In genomic region chr14:92922883-92923743, GRCh38 we compare ENCODE assay signal across 8 cellular contexts. TPM values are rescaled to one million over a fixed set of nuclear protein-coding genes. Genes with fewer than 3 reads are reported as not detected.
DNase-seq lines count a peak whose midpoint lies in the region; ATAC-seq and TF ChIP-seq lines count a peak whose summit lies in the region.

A gene with protein sequence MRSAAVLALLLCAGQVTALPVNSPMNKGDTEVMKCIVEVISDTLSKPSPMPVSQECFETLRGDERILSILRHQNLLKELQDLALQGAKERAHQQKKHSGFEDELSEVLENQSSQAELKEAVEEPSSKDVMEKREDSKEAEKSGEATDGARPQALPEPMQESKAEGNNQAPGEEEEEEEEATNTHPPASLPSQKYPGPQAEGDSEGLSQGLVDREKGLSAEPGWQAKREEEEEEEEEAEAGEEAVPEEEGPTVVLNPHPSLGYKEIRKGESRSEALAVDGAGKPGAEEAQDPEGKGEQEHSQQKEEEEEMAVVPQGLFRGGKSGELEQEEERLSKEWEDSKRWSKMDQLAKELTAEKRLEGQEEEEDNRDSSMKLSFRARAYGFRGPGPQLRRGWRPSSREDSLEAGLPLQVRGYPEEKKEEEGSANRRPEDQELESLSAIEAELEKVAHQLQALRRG (plus strand): TSS chr14:92923150. CDS start chr14:92923360, 210 bp downstream.

- CTCF ChIA-PET in PC-3 (lab: Charles Lee), result no interaction called here

- no TSS peak for BruUV-seq in PC-3 (replicated peaks; lab: Mats Ljungman, UMichigan)

- no peak within 1 kb of the TSS for H3K9ac ChIP-seq in PC-3 (ENCODE audit: low read length)

- H3K4me1 Mint-ChIP-seq in activated naive CD4-positive, alpha-beta T cell treated with anti-CD3 and anti-CD28 coated beads, Interleukin-2, amount 50 U/mL, for 24 hours, result peaks cover 4% of the 10 kb centered on the region

- DNase-seq in BE2C (peak; percentile 92), HK-2 (ENCODE audit: unreplicated experiment) (peak; percentile 29), PC-3 (no peak), right cardiac atrium (peak; percentile 42 to 85 (median 83)), HCEC 1CT (no peak)
- peak; percentile 5 to 37 for DNase-seq in stimulated activated CD4-positive, alpha-beta T cell treated with anti-CD3 and anti-CD28 coated beads, Interleukin-12 subunit alpha, Interleukin-12 subunit beta, amount 100 ng/mL, for 24 hours (ENCODE audit: low read depth in 2 of 2)

- H3K9me3 ChIP-seq in BE2C, result no peaks in the 10 kb centered on the region
- no peaks in the 10 kb centered on the region for H3K9me3 ChIP-seq in PC-3 (ENCODE audit: low read length)
- H3K9me3 ChIP-seq in right cardiac atrium (ENCODE audit: control insufficient read depth, low read length), result no peaks in the 10 kb centered on the region

- H2AFZ ChIP-seq in PC-3 (ENCODE audit: low read length), result no peak within 1 kb of the TSS

- H3K4me3 ChIP-seq in BE2C (ENCODE audit: low read depth, low read length) (peak within 1 kb of the TSS; percentile 99), PC-3 (ENCODE audit: low read length) (no peak within 1 kb of the TSS), right cardiac atrium (ENCODE audit: low read length) (no peak within 1 kb of the TSS)

- POLR2A ChIA-PET in PC-3 (lab: Charles Lee; ENCODE audit: unreplicated experiment), result interaction anchor here (0.6 kb wide), 1 partner anchor 72 kb away, joined by 11 read pairs; no protein-coding TSS in a partner anchor

- H3F3A ChIP-seq in PC-3 (ENCODE audit: low read length, unreplicated experiment), result no peaks in the 10 kb centered on the region

- H4K20me1 ChIP-seq in PC-3 (ENCODE audit: low read length), result no peaks in the 10 kb centered on the region

- H3K27ac ChIP-seq in PC-3 (ENCODE audit: low read length), result no peak within 1 kb of the TSS
- H3K27ac ChIP-seq in right cardiac atrium (ENCODE audit: low read length), result no peak within 1 kb of the TSS

- H3K9me2 ChIP-seq in PC-3 (replicated peaks; ENCODE audit: low read length), result no peaks in the 10 kb centered on the region

- H3K36me3 ChIP-seq in BE2C (peaks cover 51% of the 10 kb centered on the region), PC-3 (ENCODE audit: low read depth, low read length) (no peaks in the 10 kb centered on the region)

- no peak within 1 kb of the TSS for H3K4me3 Mint-ChIP-seq in activated naive CD4-positive, alpha-beta T cell treated with anti-CD3 and anti-CD28 coated beads, Interleukin-2, amount 50 U/mL, for 24 hours

- H3K9me3 Mint-ChIP-seq in activated naive CD4-positive, alpha-beta T cell treated with anti-CD3 and anti-CD28 coated beads, Interleukin-2, amount 50 U/mL, for 24 hours, result no peaks in the 10 kb centered on the region

- H3K4me2 ChIP-seq in PC-3 (ENCODE audit: low read length), result no peak within 1 kb of the TSS

- no peaks in the 10 kb centered on the region for H3K79me2 ChIP-seq in PC-3 (ENCODE audit: low read length)

- peaks cover 44% of the 10 kb centered on the region for H3K4me1 ChIP-seq in BE2C
- H3K4me1 ChIP-seq in PC-3 (ENCODE audit: insufficient read depth, low read length), result no peaks in the 10 kb centered on the region
- H3K4me1 ChIP-seq in right cardiac atrium (ENCODE audit: control insufficient read depth, insufficient read depth, low read length), result no peaks in the 10 kb centered on the region

- intact Hi-C loops in PC-3 (cut with micrococcal nuclease) (no loop called here), right cardiac atrium (cut with DNase I) (no loop called here)

- peaks cover 3% of the 10 kb centered on the region for H3K36me3 Mint-ChIP-seq in activated naive CD4-positive, alpha-beta T cell treated with anti-CD3 and anti-CD28 coated beads, Interleukin-2, amount 50 U/mL, for 24 hours

- WGBS in right cardiac atrium, result 5% methylated on average over 86 of the region's 86 CpGs

- ATAC-seq in PC-3 (peak; percentile 43; the same call in 1 of the 2 replicates), right cardiac atrium (peak; percentile 78 to 79), GM18498 (IDR thresholded peaks at IDR 0.05; ENCODE audit: unreplicated experiment) (no peak)

- peak within 1 kb of the TSS; percentile 17 for H3K27ac Mint-ChIP-seq in activated naive CD4-positive, alpha-beta T cell treated with anti-CD3 and anti-CD28 coated beads, Interleukin-2, amount 50 U/mL, for 24 hours

- H3K27me3 ChIP-seq in BE2C, result no peaks in the 10 kb centered on the region
- H3K27me3 ChIP-seq in PC-3 (ENCODE audit: low read length), result no peaks in the 10 kb centered on the region
- no peaks in the 10 kb centered on the region for H3K27me3 ChIP-seq in right cardiac atrium (ENCODE audit: control insufficient read depth, insufficient read depth)

- H3K27me3 Mint-ChIP-seq in activated naive CD4-positive, alpha-beta T cell treated with anti-CD3 and anti-CD28 coated beads, Interleukin-2, amount 50 U/mL, for 24 hours, result peaks cover 16% of the 10 kb centered on the region

- no peak for TF ChIP-seq CTCF in BE2C (IDR thresholded peaks at IDR 0.05; ENCODE audit: low read depth, low read length)
- TF ChIP-seq CTCF in PC-3 (conservative IDR thresholded peaks at IDR 0.05; ENCODE audit: low read depth, low read length), result no peak

RNA-seq across cellular contexts. Expression of the gene that starts here (rescaled TPM):
- 6,216 TPM for polyA plus RNA-seq in BE2C (2012; ENCODE audit: insufficient read depth, insufficient read length, low read depth)
- total RNA-seq in PC-3 (2014; rRNA removed) (not detected in 2 replicates), right cardiac atrium (not detected)
- 0.16 TPM for polyA plus RNA-seq in right cardiac atrium

Comparison
In these comparisons a context has a peak if more than half of its experiments do, and no peak if none do; other contexts are left out.
1. Peak in ATAC-seq in PC-3; RNA of the gene not detected or under 1 TPM.
2. Peak in DNase-seq and ATAC-seq in right cardiac atrium; RNA of the gene not detected or under 1 TPM.
3. DNase-seq: peak in BE2C (single experiment), HK-2 (single experiment) and stimulated activated CD4-positive, alpha-beta T cell treated with anti-CD3 and anti-CD28 coated beads, Interleukin-12 subunit alpha, Interleukin-12 subunit beta, amount 100 ng/mL, for 24 hours (2 of 2); none in PC-3 (single experiment) and HCEC 1CT (single experiment).